Comparison of ENCODE assay signal across 29 cellular contexts in genomic region chr5:169905017-169905416, GRCh38.
"Had no signal": no experiment of that assay in that cellular context is flagged by ENCODE, and none has a peak within 500 bp of the region (broad histone marks: within the 10 kb centered on the region; RNA-seq: fewer than 3 reads in every experiment).

No MANE protein-coding gene starts in this region.

- H3K4me1 ChIP-seq: esophagus squamous epithelium, left lung, lower lobe of right lung, upper lobe of left lung, vagina had no signal

- H3K36me3 ChIP-seq: breast epithelium, esophagus squamous epithelium, left lung, lower lobe of right lung, thyroid gland, upper lobe of left lung, vagina had no signal

- H3K27me3 Mint-ChIP-seq: activated CD4-positive, alpha-beta memory T cell treated with anti-CD3 and anti-CD28 coated beads for 36 hours; activated CD4-positive, alpha-beta T cell treated with anti-CD3 and anti-CD28 coated beads, Interleukin-2, amount 10 ng/mL, durations not matched to agents 24 days and 14 days; activated naive CD4-positive, alpha-beta T cell treated with anti-CD3 and anti-CD28 coated beads, Interleukin-2, amount 10 ng/mL, durations not matched to agents 7 days and 5 days; dendritic cell treated with granulocyte-macrophage colony-stimulating factor and Interleukin-4, amounts not matched to agents 40 ng/mL and 50 ng/mL, for 4 days; stimulated activated naive CD8-positive, alpha-beta T cell treated with anti-CD3 and anti-CD28 coated beads, Interleukin-15, amount 100 ng/mL, for 72 hours had no signal

- H3K27me3 ChIP-seq: breast epithelium, esophagus squamous epithelium, left lung, thyroid gland, upper lobe of left lung, vagina had no signal

- H3K9me3 Mint-ChIP-seq: activated CD4-positive, alpha-beta memory T cell treated with anti-CD3 and anti-CD28 coated beads for 36 hours; activated CD4-positive, alpha-beta T cell treated with anti-CD3 and anti-CD28 coated beads, Interleukin-2, amount 10 ng/mL, durations not matched to agents 24 days and 14 days; activated naive CD4-positive, alpha-beta T cell treated with anti-CD3 and anti-CD28 coated beads, Interleukin-2, amount 10 ng/mL, durations not matched to agents 7 days and 5 days; activated T-helper 1 cell treated with anti-CD3 and anti-CD28 coated beads, Interleukin-12 subunit alpha, Interleukin-12 subunit beta, Interleukin-2, Interleukin-4 antibody, amounts not matched to agents 30 ng/mL and 10 ng/mL and 1 ng/mL, durations not matched to agents 14 hours and 24 hours and 36 hours; dendritic cell treated with granulocyte-macrophage colony-stimulating factor and Interleukin-4, amounts not matched to agents 40 ng/mL and 50 ng/mL, for 4 days; natural killer cell; stimulated activated naive CD8-positive, alpha-beta T cell treated with anti-CD3 and anti-CD28 coated beads, Interleukin-15, amount 100 ng/mL, for 72 hours had no signal

- ATAC-seq: left lung; lower lobe of right lung; natural killer cell; sciatic nerve; stimulated activated naive CD8-positive, alpha-beta T cell treated with anti-CD3 and anti-CD28 coated beads, Interleukin-15, amount 100 ng/mL, for 72 hours had no signal

- FAIRE-seq: frontal cortex, islet of Langerhans had no signal

- H3K36me3 Mint-ChIP-seq: natural killer cell had no signal

- H3K27ac Mint-ChIP-seq: activated CD4-positive, alpha-beta memory T cell treated with anti-CD3 and anti-CD28 coated beads for 36 hours; activated naive CD4-positive, alpha-beta T cell treated with anti-CD3 and anti-CD28 coated beads, Interleukin-2, amount 10 ng/mL, durations not matched to agents 7 days and 5 days; activated T-helper 1 cell treated with anti-CD3 and anti-CD28 coated beads, Interleukin-12 subunit alpha, Interleukin-12 subunit beta, Interleukin-2, Interleukin-4 antibody, amounts not matched to agents 30 ng/mL and 10 ng/mL and 1 ng/mL, durations not matched to agents 14 hours and 24 hours and 36 hours; dendritic cell treated with granulocyte-macrophage colony-stimulating factor and Interleukin-4, amounts not matched to agents 40 ng/mL and 50 ng/mL, for 4 days; progenitor cell of endocrine pancreas had no signal

- H3K4me3 ChIP-seq: breast epithelium, esophagus squamous epithelium, left lung, lower lobe of right lung, skin epidermis, thyroid gland, upper lobe of left lung, vagina had no signal

- H3K4me3 Mint-ChIP-seq: activated CD4-positive, alpha-beta memory T cell treated with anti-CD3 and anti-CD28 coated beads for 36 hours; activated CD4-positive, alpha-beta T cell treated with anti-CD3 and anti-CD28 coated beads, Interleukin-2, amount 10 ng/mL, durations not matched to agents 24 days and 14 days; activated naive CD4-positive, alpha-beta T cell treated with anti-CD3 and anti-CD28 coated beads, Interleukin-2, amount 10 ng/mL, durations not matched to agents 7 days and 5 days; activated T-helper 1 cell treated with anti-CD3 and anti-CD28 coated beads, Interleukin-12 subunit alpha, Interleukin-12 subunit beta, Interleukin-2, Interleukin-4 antibody, amounts not matched to agents 30 ng/mL and 10 ng/mL and 1 ng/mL, durations not matched to agents 14 hours and 24 hours and 36 hours; dendritic cell treated with granulocyte-macrophage colony-stimulating factor and Interleukin-4, amounts not matched to agents 40 ng/mL and 50 ng/mL, for 4 days; natural killer cell; stimulated activated naive CD8-positive, alpha-beta T cell treated with anti-CD3 and anti-CD28 coated beads, Interleukin-15, amount 100 ng/mL, for 72 hours had no signal

- H3K27ac ChIP-seq: breast epithelium, esophagus squamous epithelium, left lung, lower lobe of right lung, skin epidermis, thyroid gland, upper lobe of left lung, vagina had no signal

- H3K9me3 ChIP-seq: breast epithelium, esophagus squamous epithelium, left lung, lower lobe of right lung, thyroid gland, upper lobe of left lung, vagina had no signal

- DNase-seq: activated CD4-positive, alpha-beta memory T cell treated with anti-CD3 and anti-CD28 coated beads for 36 hours; activated CD4-positive, alpha-beta T cell treated with anti-CD3 and anti-CD28 coated beads, Interleukin-2, amount 10 ng/mL, durations not matched to agents 24 days and 14 days; activated CD4-positive, CD25-positive, alpha-beta regulatory T cell treated with anti-CD3 and anti-CD28 coated beads, Interleukin-2, amount 50 U/mL, for 72 hours; activated CD8-positive, alpha-beta memory T cell treated with anti-CD3 and anti-CD28 coated beads, Interleukin-2, amount 50 U/mL, for 4 hours; activated effector memory CD4-positive, alpha-beta T cell treated with anti-CD3 and anti-CD28 coated beads, Interleukin-2, amount 50 U/mL, for 16 hours; activated naive CD4-positive, alpha-beta T cell treated with anti-CD3 and anti-CD28 coated beads, Interleukin-2, amount 10 ng/mL, durations not matched to agents 7 days and 5 days; activated T-cell treated with anti-CD3 and anti-CD28 coated beads, Interleukin-2, amount 50 U/mL, for 1 hour; central memory CD4-positive, alpha-beta T cell; effector CD4-positive, alpha-beta T cell; esophagus squamous epithelium; left lung; lower lobe of right lung; mesenchymal stem cell; natural killer cell; stimulated activated CD4-positive, alpha-beta T cell treated with anti-CD3 and anti-CD28 coated beads, Interleukin-12 subunit alpha, Interleukin-12 subunit beta, amount 100 ng/mL, for 4 hours; stimulated activated CD4-positive, alpha-beta T cell treated with anti-CD3 and anti-CD28 coated beads, Interleukin-4, amount 100 ng/mL, for 1 hour; stimulated activated naive CD8-positive, alpha-beta T cell treated with anti-CD3 and anti-CD28 coated beads, Interleukin-15, amount 100 ng/mL, for 72 hours; T-helper 9 cell; upper lobe of left lung had no signal
